13 cellular contexts compared by ENCODE assay signal in the genomic region with DNA sequence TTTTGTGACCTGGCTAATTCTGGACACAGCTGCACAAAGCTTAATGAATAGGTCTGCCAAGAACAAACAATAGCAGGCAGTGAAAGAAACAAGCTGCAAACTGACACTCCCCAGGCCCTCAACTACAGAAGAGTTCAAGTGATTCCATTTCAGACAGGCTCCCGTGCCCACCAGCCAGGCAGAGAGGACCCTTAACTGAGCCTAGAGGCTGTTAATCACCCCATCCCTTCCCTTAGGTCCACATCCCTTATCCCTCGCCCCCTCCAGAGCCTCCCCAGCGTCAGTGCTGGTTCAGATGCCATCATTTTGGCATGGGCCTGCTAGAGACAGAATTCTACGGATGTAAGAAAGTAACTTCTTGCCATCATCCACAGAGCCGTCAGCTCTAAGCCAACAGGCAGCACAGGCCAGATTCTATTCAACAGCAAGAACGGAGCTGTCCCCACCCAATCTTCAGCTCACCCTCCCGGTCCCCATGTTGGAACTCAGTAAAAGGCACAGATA. TPM values are rescaled to one million over a fixed set of nuclear protein-coding genes. Genes with fewer than 3 reads are reported as not detected.
A peak's percentile ranks its signal among the peaks of the same experiment; 100 is the strongest.
DNase-seq lines count a peak whose midpoint lies in the region; ATAC-seq and TF ChIP-seq lines count a peak whose summit lies in the region.
"Had no signal": no experiment of that assay in that cellular context is flagged by ENCODE, and none has a peak within 500 bp of the region (broad histone marks: within the 10 kb centered on the region; RNA-seq: fewer than 3 reads in every experiment).

No MANE protein-coding gene starts in this region.

- peaks cover 27 to 87% of the 10 kb centered on the region in 2 donors for H3K4me1 ChIP-seq in left lung
- H3K4me1 ChIP-seq: HAP-1 had no signal

- H3K27ac ChIP-seq in caudate nucleus (ENCODE audit: low read depth, low read length) (peak overlapping the region; percentile 31), left lung (peak overlapping the region; percentile 61 to 70), skin epidermis (peak overlapping the region in 11 of 21 experiments; percentile 3 to 71 (median 49))

- no peaks in the 10 kb centered on the region for H3K27me3 ChIP-seq in left lung

- H3K36me3 ChIP-seq in left lung, result no peaks in the 10 kb centered on the region
- H3K36me3 ChIP-seq: HAP-1 had no signal

- TF ChIP-seq CTCF in left lung (IDR thresholded peaks at IDR 0.05), result no peak

- ATAC-seq in left lung (peak; percentile 6), HG03108 (IDR thresholded peaks at IDR 0.05; ENCODE audit: unreplicated experiment) (no peak), GM21526 (IDR thresholded peaks at IDR 0.05; ENCODE audit: low FRiP score, unreplicated experiment) (no peak)

- H3K9me3 ChIP-seq in left lung, result no peaks in the 10 kb centered on the region
- H3K9me3 ChIP-seq: HAP-1 had no signal

- H3K4me3 ChIP-seq in left lung, result no peak overlapping the region
- no peak overlapping the region for H3K4me3 ChIP-seq in skin epidermis
- H3K4me3 ChIP-seq: HAP-1 had no signal

- intact Hi-C loops in left lung (cut with DNase I), result no loop called here

- peak in 2 of 3 experiments; percentile 75 to 91 for DNase-seq in NCI-H1417 (lab: John Stamatoyannopoulos, UW)
- DNase-seq in caudate nucleus (lab: John Stamatoyannopoulos, UW), result peak in 1 of 61 donors; percentile 6
- DNase-seq in left lung, result no peak
- no peak for DNase-seq in central memory CD4-positive, alpha-beta T cell
- no peak for DNase-seq in dedifferentiated amniotic fluid mesenchymal stem cell (ENCODE audit: extremely low spot score)
- DNase-seq: NCI-H187 had no signal

RNA-seq across cellular contexts. Expression of a gene that starts 7.2 kb away (rescaled TPM):
- 100 to 1,000 TPM; 347 to 508 TPM for total RNA-seq in left lung

RNA-seq across cellular contexts. Expression of a gene that starts 31.1 kb away (rescaled TPM):
- total RNA-seq in left lung, result under 1 TPM; 0.16 to 0.26 TPM
- total RNA-seq: activated CD8-positive, alpha-beta memory T cell treated with anti-CD3 and anti-CD28 coated beads for 36 hours; astrocyte; osteoblast had no signal

Comparison
In these comparisons a context has a peak if more than half of its experiments do, and no peak if none do; other contexts are left out.
1. DNase-seq: peak in NCI-H1417 (2 of 3); none in left lung (0 of 2), central memory CD4-positive, alpha-beta T cell (single experiment) and dedifferentiated amniotic fluid mesenchymal stem cell (single experiment).
2. Peak in every context shown above with its lines, with median percentiles within 50 percentile points of each other: H3K27ac ChIP-seq.